Comparison of ENCODE assay signal across 31 cellular contexts in genomic region chr3:73549071-73549600, GRCh38.
DNase-seq lines count a peak whose midpoint lies in the region; ATAC-seq and TF ChIP-seq lines count a peak whose summit lies in the region.
"Had no signal": no experiment of that assay in that cellular context is flagged by ENCODE, and none has a peak within 500 bp of the region (broad histone marks: within the 10 kb centered on the region; RNA-seq: fewer than 3 reads in every experiment).

No MANE protein-coding gene starts in this region.

- H3K4me3 Mint-ChIP-seq in brain: peak overlapping the region in 1 of 5 experiments; percentile 6
- H3K4me3 Mint-ChIP-seq: activated CD4-positive, alpha-beta memory T cell treated with anti-CD3 and anti-CD28 coated beads for 36 hours; CD4-positive, alpha-beta T cell; central memory CD8-positive, alpha-beta T cell; neural progenitor cell had no signal

- no peak overlapping the region for H4K8ac ChIP-seq in mesenchymal stem cell (ENCODE audit: low read length)

- H3K27ac ChIP-seq in SK-N-SH (ENCODE audit: low read depth in 2 of 2, low read length in 1 of 2) (peak overlapping the region; percentile 88 to 95), mesenchymal stem cell (ENCODE audit: low read length, poor library complexity, severe bottlenecking) (no peak overlapping the region), smooth muscle cell (ENCODE audit: low read depth) (peak overlapping the region; percentile 83)
- H3K27ac ChIP-seq: A549, neural progenitor cell had no signal

- peak overlapping the region; percentile 82; the same call in 1 of the 2 replicates for H3K4me2 ChIP-seq in SK-N-SH
- no peak overlapping the region for H3K4me2 ChIP-seq in mesenchymal stem cell (ENCODE audit: low read length, poor library complexity, severe bottlenecking)
- H3K4me2 ChIP-seq in smooth muscle cell: peak overlapping the region; percentile 27
- H3K4me2 ChIP-seq: A549, neural progenitor cell had no signal

- H3K9me3 ChIP-seq in SK-N-SH (no peaks in the 10 kb centered on the region), mesenchymal stem cell (ENCODE audit: control insufficient read depth, low read length) (peaks cover 5% of the 10 kb centered on the region), smooth muscle cell (replicated peaks; ENCODE audit: low read depth) (no peaks in the 10 kb centered on the region), MG63 (no peaks in the 10 kb centered on the region)
- H3K9me3 ChIP-seq: A549, stomach, tibial artery had no signal

- H3K18ac ChIP-seq in mesenchymal stem cell (ENCODE audit: low read depth in 1 of 2, low read length in 2 of 2): no peak overlapping the region

- no peak overlapping the region for H2BK120ac ChIP-seq in mesenchymal stem cell (ENCODE audit: low read depth, low read length)

- H3F3A ChIP-seq in SK-N-SH (replicated peaks; ENCODE audit: insufficient read depth) (peaks cover 41% of the 10 kb centered on the region), smooth muscle cell (ENCODE audit: low read depth) (peaks cover 31% of the 10 kb centered on the region)

- TF ChIP-seq RAD21 in SK-N-SH (IDR thresholded peaks at IDR 0.05; ENCODE audit: low read length): no peak

- H2BK15ac ChIP-seq in mesenchymal stem cell (ENCODE audit: low read depth, poor library complexity, severe bottlenecking): no peak overlapping the region

- no peak for DNase-seq in SK-N-SH
- DNase-seq in mesenchymal stem cell: no peak
- no peak for DNase-seq in smooth muscle cell (lab: John Stamatoyannopoulos, UW; ENCODE audit: unreplicated experiment)
- DNase-seq in MG63: no peak
- no peak for DNase-seq in NCI-H345 (lab: John Stamatoyannopoulos, UW)
- DNase-seq: activated CD4-positive, alpha-beta memory T cell treated with anti-CD3 and anti-CD28 coated beads for 36 hours; activated CD4-positive, alpha-beta T cell treated with anti-CD3 and anti-CD28 coated beads for 1 hour; activated naive CD4-positive, alpha-beta T cell; AML-193; CD4-positive, alpha-beta T cell; EL; HCEC 1CT; hippocampal formation; NCI-H187; NCI-H2171 treated with DMSO at 0.1 percent for 48 hours; posterior cingulate gyrus; right cardiac atrium; SHP77 treated with DMSO at 0.1 percent for 48 hours; stimulated activated CD4-positive, alpha-beta T cell treated with anti-CD3 and anti-CD28 coated beads, Interleukin-12 subunit alpha, Interleukin-12 subunit beta, amount 100 ng/mL, for 4 hours; stimulated activated CD4-positive, alpha-beta T cell treated with anti-CD3 and anti-CD28 coated beads, Interleukin-4, amount 100 ng/mL, for 1 hour; stomach; SW 1271; tibial artery had no signal

- H3K4me1 Mint-ChIP-seq in brain: peaks cover 93% of the 10 kb centered on the region
- H3K4me1 Mint-ChIP-seq: central memory CD8-positive, alpha-beta T cell had no signal

- CTCF ChIA-PET in SK-N-SH (lab: Yijun Ruan, JAX): interaction anchor here (1.2 to 2.1 kb wide), 3 partner anchors 12 to 300 kb away, joined by 3 to 4 read pairs (median 4); no protein-coding TSS in a partner anchor

- no peak overlapping the region for H2AK5ac ChIP-seq in mesenchymal stem cell (ENCODE audit: low read length, severe bottlenecking)

- no peak overlapping the region for H3K4ac ChIP-seq in mesenchymal stem cell (ENCODE audit: low read depth in 1 of 2, low read length in 2 of 2)

- H3K36me3 ChIP-seq in SK-N-SH (replicated peaks in 1 of 2; ENCODE audit: control insufficient read depth in 1 of 2, insufficient read depth in 2 of 2, low read length in 1 of 2) (peaks cover 0 to 7% of the 10 kb centered on the region in 2 experiments), mesenchymal stem cell (ENCODE audit: control insufficient read depth in 1 of 2, insufficient read depth in 2 of 2, low read depth in 1 of 2, low read length in 2 of 2) (peaks cover 0 to 14% of the 10 kb centered on the region in 2 experiments), smooth muscle cell (ENCODE audit: low read depth) (no peaks in the 10 kb centered on the region), MG63 (peaks cover 5% of the 10 kb centered on the region)
- H3K36me3 ChIP-seq: neural progenitor cell, stomach, tibial artery had no signal

- H4K20me1 ChIP-seq in SK-N-SH (ENCODE audit: insufficient read depth) (no peaks in the 10 kb centered on the region), smooth muscle cell (ENCODE audit: low read depth) (peaks cover 94% of the 10 kb centered on the region)

- no peaks in the 10 kb centered on the region for H3K9me2 ChIP-seq in SK-N-SH

- POLR2A ChIA-PET in SK-N-SH (lab: Yijun Ruan, JAX): no interaction called here

- peaks cover 44% of the 10 kb centered on the region for H3K36me3 Mint-ChIP-seq in brain
- H3K36me3 Mint-ChIP-seq: activated CD4-positive, alpha-beta memory T cell treated with anti-CD3 and anti-CD28 coated beads for 36 hours had no signal

- no peaks in the 10 kb centered on the region for H3K27me3 Mint-ChIP-seq in brain
- H3K27me3 Mint-ChIP-seq: central memory CD8-positive, alpha-beta T cell had no signal

- H3K4me3 ChIP-seq in SK-N-SH (ENCODE audit: low read depth in 2 of 2, low read length in 1 of 2) (no peak overlapping the region), mesenchymal stem cell (ENCODE audit: insufficient read depth in 1 of 2, low read depth in 1 of 2, low read length in 2 of 2) (no peak overlapping the region), smooth muscle cell (no peak overlapping the region), MG63 (no peak overlapping the region)
- H3K4me3 ChIP-seq: A549, GM12878, lung, neural progenitor cell, stomach, tibial artery had no signal

- H2AFZ ChIP-seq in SK-N-SH (ENCODE audit: low read depth) (no peak overlapping the region), mesenchymal stem cell (ENCODE audit: low read depth, low read length) (no peak overlapping the region), smooth muscle cell (ENCODE audit: low read depth) (no peak overlapping the region)
- H2AFZ ChIP-seq: neural progenitor cell had no signal

- TF ChIP-seq EP300 in SK-N-SH (IDR thresholded peaks at IDR 0.05; ENCODE audit: borderline replicate concordance in 1 of 2, low read depth in 1 of 2, low read length in 1 of 2): no peak

- H3K14ac ChIP-seq in mesenchymal stem cell (ENCODE audit: low read length in 2 of 2): no peak overlapping the region

- H3K27me3 ChIP-seq in SK-N-SH (ENCODE audit: insufficient read depth) (no peaks in the 10 kb centered on the region), mesenchymal stem cell (ENCODE audit: control insufficient read depth in 1 of 2, insufficient read depth in 1 of 2, low read length in 2 of 2) (no peaks in the 10 kb centered on the region), smooth muscle cell (ENCODE audit: low read depth) (no peaks in the 10 kb centered on the region), MG63 (no peaks in the 10 kb centered on the region)
- H3K27me3 ChIP-seq: neural progenitor cell, stomach, tibial artery had no signal

- H3K27ac Mint-ChIP-seq in brain: peak overlapping the region in 4 of 5 experiments; percentile 10 to 73 (median 51)
- H3K27ac Mint-ChIP-seq: activated CD4-positive, alpha-beta memory T cell treated with anti-CD3 and anti-CD28 coated beads for 36 hours; CD4-positive, alpha-beta T cell; neural progenitor cell had no signal

- no peak overlapping the region for H2BK5ac ChIP-seq in mesenchymal stem cell (ENCODE audit: low read depth, low read length, poor library complexity, severe bottlenecking)

- no peak overlapping the region for H3K23ac ChIP-seq in mesenchymal stem cell (ENCODE audit: low read length in 2 of 2)

- 87% methylated on average over 8 of the region's 8 CpGs for WGBS in SK-N-SH (ENCODE audit: low lambda C conversion rate)
- WGBS in mesenchymal stem cell: 98% methylated on average over 8 of the region's 8 CpGs
- WGBS in smooth muscle cell (ENCODE audit: low lambda C conversion rate): 94% methylated on average over 8 of the region's 8 CpGs

- peak overlapping the region; percentile 29 to 52 for H2BK12ac ChIP-seq in mesenchymal stem cell (ENCODE audit: low read length in 2 of 2)

- H3K4me1 ChIP-seq in SK-N-SH (ENCODE audit: control insufficient read depth in 1 of 2, insufficient read depth in 2 of 2, low read depth in 1 of 2, low read length in 1 of 2): peaks cover 17 to 33% of the 10 kb centered on the region in 2 experiments
- H3K4me1 ChIP-seq in mesenchymal stem cell (ENCODE audit: control insufficient read depth, insufficient read depth, low read depth, low read length): peaks cover 8% of the 10 kb centered on the region
- peaks cover 19% of the 10 kb centered on the region for H3K4me1 ChIP-seq in smooth muscle cell (ENCODE audit: low read depth)
- H3K4me1 ChIP-seq: A549, neural progenitor cell had no signal

- peaks cover 75% of the 10 kb centered on the region for H3K79me2 ChIP-seq in SK-N-SH (ENCODE audit: insufficient read depth)
- peaks cover 78% of the 10 kb centered on the region for H3K79me2 ChIP-seq in smooth muscle cell (ENCODE audit: low read depth)

- no peak overlapping the region for H3K9ac ChIP-seq in SK-N-SH
- no peak overlapping the region for H3K9ac ChIP-seq in mesenchymal stem cell (ENCODE audit: low read length)
- no peak overlapping the region for H3K9ac ChIP-seq in smooth muscle cell (ENCODE audit: low read depth)
- H3K9ac ChIP-seq: neural progenitor cell had no signal

- H3K79me1 ChIP-seq in mesenchymal stem cell (replicated peaks; ENCODE audit: low read length, poor library complexity, severe bottlenecking): peaks cover 6% of the 10 kb centered on the region

- peaks cover 0 to 4% (median 0%) of the 10 kb centered on the region in 5 experiments for H3K9me3 Mint-ChIP-seq in brain
- H3K9me3 Mint-ChIP-seq: activated CD4-positive, alpha-beta memory T cell treated with anti-CD3 and anti-CD28 coated beads for 36 hours; CD4-positive, alpha-beta T cell; neural progenitor cell had no signal

- no peak overlapping the region for H4K91ac ChIP-seq in mesenchymal stem cell (ENCODE audit: low read length)

- ATAC-seq in SK-N-SH treated with all-trans-retinoic acid at 6 μM for 48 hours: no peak
- no peak for ATAC-seq in HG03571 (IDR thresholded peaks at IDR 0.05; ENCODE audit: unreplicated experiment)
- ATAC-seq: A549, GM12878, right cardiac atrium had no signal

- no peak for TF ChIP-seq CTCF in SK-N-SH (IDR thresholded peaks at IDR 0.05)
- TF ChIP-seq CTCF in brain (conservative IDR thresholded peaks at IDR 0.05): no peak
- TF ChIP-seq CTCF in smooth muscle cell (IDR thresholded peaks at IDR 0.05; ENCODE audit: borderline replicate concordance, insufficient read depth, poor library complexity, severe bottlenecking): no peak

TF ChIP-seq in SK-N-SH, 30 proteins besides CTCF, POLR2A, EP300 and RAD21 (continues in another document):
- no peak for TF ChIP-seq JUND (IDR thresholded peaks at IDR 0.05)

TF ChIP-seq in SK-N-SH treated with all-trans-retinoic acid at 6 μM for 48 hours, 23 proteins besides CTCF, POLR2A, EP300 and RAD21 (continues in another document):
- TF ChIP-seq ZC3H10 (CRISPR knock-in tag; IDR thresholded peaks at IDR 0.05): no peak
- no peak for TF ChIP-seq RARB (CRISPR knock-in tag; IDR thresholded peaks at IDR 0.05)
